In the genomic region with DNA sequence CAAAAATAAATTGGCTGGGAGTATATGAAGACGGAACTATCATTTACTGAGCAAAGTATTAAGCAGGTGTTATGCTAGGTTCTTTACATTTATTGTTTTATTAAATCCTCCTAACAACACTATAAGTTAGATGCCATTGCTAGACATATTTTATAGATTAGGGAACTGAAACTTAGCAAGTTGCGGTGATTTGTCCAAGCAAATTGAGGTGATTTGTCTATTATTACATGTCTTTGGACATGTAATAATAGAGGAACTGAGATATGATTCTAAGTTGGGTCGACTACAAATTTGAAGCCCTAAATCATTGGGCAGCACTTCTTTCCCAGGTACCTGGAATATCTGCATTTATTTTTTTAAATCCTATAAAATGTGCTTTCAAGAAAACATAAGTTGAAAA, we compare ENCODE assay signal across 18 cellular contexts.
"Had no signal": no experiment of that assay in that cellular context is flagged by ENCODE, and none has a peak within 500 bp of the region (broad histone marks: within the 10 kb centered on the region; RNA-seq: fewer than 3 reads in every experiment).

No MANE protein-coding gene starts in this region.

- H3K4me3 ChIP-seq: coronary artery, heart left ventricle, mucosa of descending colon, neural progenitor cell, ovary had no signal

- H3K36me3 ChIP-seq: heart left ventricle, neural progenitor cell, ovary had no signal

- ATAC-seq: heart left ventricle; left lobe of liver; mucosa of descending colon; natural killer cell treated with Interleukin-12 subunit alpha and Interleukin-12 subunit beta and Interleukin-15 and Interleukin-18, amount 100 ng/mL, for 72 hours; right cardiac atrium had no signal

- DNase-seq: effector CD8-positive, alpha-beta T cell; foreskin melanocyte; heart left ventricle; hippocampal formation; mucosa of descending colon; nucleus accumbens; ovary; right cardiac atrium; small intestine; stimulated activated CD4-positive, alpha-beta T cell treated with anti-CD3 and anti-CD28 coated beads, Interleukin-12 subunit alpha, Interleukin-12 subunit beta, amount 100 ng/mL, for 4 hours; stimulated activated CD4-positive, alpha-beta T cell treated with anti-CD3 and anti-CD28 coated beads, Interleukin-2, amount 100 ng/mL, for 48 hours; stimulated activated naive CD4-positive, alpha-beta T cell treated with Interleukin-2 at 50 U/mL for 16 hours; trophoblast cell had no signal

- H3K27me3 Mint-ChIP-seq: natural killer cell treated with Interleukin-12 subunit alpha and Interleukin-12 subunit beta and Interleukin-15 and Interleukin-18, amount 100 ng/mL, for 72 hours; progenitor cell of endocrine pancreas had no signal

- H3K9me3 ChIP-seq: mucosa of descending colon, ovary had no signal

- H2AFZ ChIP-seq: neural progenitor cell had no signal

- H3K27ac Mint-ChIP-seq: natural killer cell treated with Interleukin-12 subunit alpha and Interleukin-12 subunit beta and Interleukin-15 and Interleukin-18, amount 100 ng/mL, for 72 hours; neural progenitor cell; progenitor cell of endocrine pancreas had no signal

- H3K9me3 Mint-ChIP-seq: natural killer cell treated with Interleukin-12 subunit alpha and Interleukin-12 subunit beta and Interleukin-15 and Interleukin-18, amount 100 ng/mL, for 72 hours; neural progenitor cell had no signal

- H3K4me1 ChIP-seq: heart left ventricle, neural progenitor cell had no signal

- H3K4me1 Mint-ChIP-seq: neural progenitor cell had no signal

- H3K27ac ChIP-seq: coronary artery, heart left ventricle, neural progenitor cell, ovary had no signal

- H3K36me3 Mint-ChIP-seq: natural killer cell treated with Interleukin-12 subunit alpha and Interleukin-12 subunit beta and Interleukin-15 and Interleukin-18, amount 100 ng/mL, for 72 hours; neural progenitor cell had no signal

- H3K4me3 Mint-ChIP-seq: natural killer cell treated with Interleukin-12 subunit alpha and Interleukin-12 subunit beta and Interleukin-15 and Interleukin-18, amount 100 ng/mL, for 72 hours; neural progenitor cell had no signal

- H3K4me2 ChIP-seq: neural progenitor cell had no signal
